ENCODE assay signal across 8 cellular contexts in genomic region chr15:40238481-40238926, GRCh38. TPM values are rescaled to one million over a fixed set of nuclear protein-coding genes. Genes with fewer than 3 reads are reported as not detected.
DNase-seq lines count a peak whose midpoint lies in the region; ATAC-seq, FAIRE-seq and TF ChIP-seq lines count a peak whose summit lies in the region.

No MANE protein-coding gene starts in this region.

- intact Hi-C loops in activated B cell treated with CpG ODN at 0.5 μM for 24 hours (cut with micrococcal nuclease), result loop anchor here (5.0 kb wide), 1 partner anchor 34 kb away; no protein-coding TSS in a partner anchor

- ATAC-seq in activated B cell treated with CpG ODN at 0.5 μM for 24 hours (ENCODE audit: low read depth), result peak; percentile 48

- H3K36me3 ChIP-seq in stomach smooth muscle (ENCODE audit: control insufficient read depth in 2 of 2, insufficient read depth in 2 of 2, low read length in 2 of 2), result no peaks in the 10 kb centered on the region

- H3K9me3 ChIP-seq in iPS-18c (ENCODE audit: control insufficient read depth, insufficient read depth, low read length) (no peaks in the 10 kb centered on the region), stomach smooth muscle (ENCODE audit: control insufficient read depth in 2 of 2, low read length in 2 of 2) (no peaks in the 10 kb centered on the region)

- H3K4me3 ChIP-seq in iPS-18c (ENCODE audit: insufficient read depth, low read depth, low read length) (peak overlapping the region; percentile 37), stomach smooth muscle (ENCODE audit: low read length in 2 of 2) (peak overlapping the region; percentile 31 to 55)

- H3K4me1 Mint-ChIP-seq in activated B cell treated with CpG ODN at 0.5 μM for 24 hours, result peaks cover 37% of the 10 kb centered on the region

- peak overlapping the region; percentile 72 for H3K4me3 Mint-ChIP-seq in activated B cell treated with CpG ODN at 0.5 μM for 24 hours

- no peaks in the 10 kb centered on the region for H3K36me3 Mint-ChIP-seq in activated B cell treated with CpG ODN at 0.5 μM for 24 hours (ENCODE audit: low read depth)

- H3K27ac Mint-ChIP-seq in activated B cell treated with CpG ODN at 0.5 μM for 24 hours, result no peak overlapping the region

- CTCF ChIA-PET in activated B cell treated with CpG ODN at 0.5 μM for 24 hours (lab: Charles Lee), result interaction anchor here (0.8 to 2.3 kb wide), 5 partner anchors 22 to 183 kb away, joined by 3 to 10 read pairs (median 5); no protein-coding TSS in a partner anchor

- DNase-seq in NCI-H345 (lab: John Stamatoyannopoulos, UW) (peak; percentile 12), NCI-H345 treated with DMSO at 0.1 percent for 48 hours (lab: John Stamatoyannopoulos, UW; ENCODE audit: unreplicated experiment) (no peak), activated B cell treated with CpG ODN at 0.5 μM for 24 hours (no peak), HTR-8/SVneo (ENCODE audit: insufficient read length, low spot score) (no peak), germinal center (ENCODE audit: low spot score) (no peak)
- DNase-seq in activated CD4-positive, alpha-beta T cell treated with anti-CD3 and anti-CD28 coated beads, Interleukin-2, amount 50 U/mL, for 1 hour, result no peak

- H3K4me1 ChIP-seq in stomach smooth muscle (ENCODE audit: control insufficient read depth, insufficient read depth, low read length), result peaks cover 10% of the 10 kb centered on the region

- TF ChIP-seq CTCF in activated B cell treated with CpG ODN at 0.5 μM for 24 hours (IDR thresholded peaks at IDR 0.05), result no peak

- peaks cover 6 to 16% of the 10 kb centered on the region in 2 donors for H3K27me3 ChIP-seq in stomach smooth muscle (ENCODE audit: control insufficient read depth in 1 of 2, insufficient read depth in 2 of 2, low read length in 2 of 2)

- H3K9ac ChIP-seq in stomach smooth muscle (ENCODE audit: low read length in 2 of 2), result peak overlapping the region in 1 of 2 donors; percentile 22

- H3K9me3 Mint-ChIP-seq in activated B cell treated with CpG ODN at 0.5 μM for 24 hours, result no peaks in the 10 kb centered on the region

- FAIRE-seq in HTR-8/SVneo (lab: Jason Lieb, UNC), result no peak

- H3K27ac ChIP-seq in stomach smooth muscle (ENCODE audit: low read length), result no peak overlapping the region

- POLR2A ChIA-PET in activated B cell treated with CpG ODN at 0.5 μM for 24 hours (lab: Charles Lee), result interaction anchor here (0.6 to 1.4 kb wide), 9 partner anchors 8 to 539 kb away, joined by 3 to 8 read pairs (median 3); no protein-coding TSS in a partner anchor

- peaks cover 12% of the 10 kb centered on the region for H3K27me3 Mint-ChIP-seq in activated B cell treated with CpG ODN at 0.5 μM for 24 hours

RNA-seq across cellular contexts. Expression of gene PAK6, which starts 0.4 kb away (rescaled TPM):
- 0.34 and 0.40 TPM in 2 replicates for total RNA-seq in activated B cell treated with CpG ODN at 0.5 μM for 24 hours

RNA-seq across cellular contexts. Expression of gene ANKRD63, which starts 44.4 kb away (rescaled TPM):
- 0.32 TPM in 1 of 2 replicates, not detected in the other for total RNA-seq in activated B cell treated with CpG ODN at 0.5 μM for 24 hours
